Comparison of ENCODE assay signal across 8 cellular contexts in the genomic region with DNA sequence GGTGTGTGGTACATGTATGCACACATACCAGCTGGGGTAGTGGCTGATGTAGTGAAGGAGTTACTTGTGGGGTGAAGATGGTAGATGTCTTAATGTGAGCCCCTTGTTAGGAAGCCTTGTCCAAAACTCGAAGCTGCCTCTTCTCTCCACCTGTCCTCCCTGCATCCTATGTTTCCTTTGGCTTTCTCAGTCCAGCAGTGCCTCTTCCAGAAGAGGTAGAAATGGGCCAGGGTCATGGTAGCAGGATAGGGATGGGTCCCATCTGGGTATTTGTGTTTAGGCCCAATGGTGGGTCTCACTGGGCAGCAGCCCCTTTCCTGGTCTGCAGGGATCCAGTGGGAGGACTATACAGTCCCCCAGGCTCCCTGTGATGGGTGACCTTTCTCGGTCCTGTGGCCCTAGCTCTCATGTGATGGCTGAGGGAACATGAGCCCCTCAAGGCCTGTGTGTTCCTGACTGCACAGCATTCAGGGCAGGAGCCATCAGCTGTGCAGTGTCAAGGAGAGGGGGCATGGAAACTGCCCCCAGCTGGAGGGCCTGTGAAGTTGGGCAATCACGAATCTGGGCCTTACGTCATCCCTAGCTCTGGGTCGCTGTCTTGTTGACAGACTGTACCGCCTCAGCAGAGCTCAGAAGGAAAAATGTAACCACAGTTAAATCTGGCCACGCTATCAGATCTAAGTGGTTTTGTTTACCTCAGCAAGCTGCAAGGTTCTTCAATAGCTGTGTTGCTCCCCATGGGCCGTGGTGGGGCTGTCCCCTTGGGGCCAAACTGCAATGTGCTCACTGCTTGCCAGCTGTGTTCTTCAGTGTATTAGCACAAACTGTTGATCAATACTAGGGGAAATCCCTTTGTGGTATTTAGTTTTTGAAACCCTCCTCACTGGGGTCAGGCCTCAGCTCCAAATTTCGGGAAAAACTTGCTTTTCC.
DNase-seq lines count a peak whose midpoint lies in the region; ATAC-seq and TF ChIP-seq lines count a peak whose summit lies in the region.

No MANE protein-coding gene starts in this region.

- H3K4me1 ChIP-seq in BLaER1 treated with 17β-estradiol and CSF1 and Interleukin-3, amounts not matched to agents 10 nM and 100 nM = peaks cover 29 to 74% (median 44%) of the 10 kb centered on the region in 10 experiments
- peaks cover 2% of the 10 kb centered on the region for H3K4me1 ChIP-seq in BE2C

- H3K9ac ChIP-seq in BLaER1 treated with 17β-estradiol and CSF1 and Interleukin-3, amounts not matched to agents 10 nM and 100 nM = peak overlapping the region in 9 of 11 experiments; percentile 38 to 85 (median 73); a peak in 17 of 22 replicates

- no peaks in the 10 kb centered on the region for H3K27me3 Mint-ChIP-seq in glutamatergic neuron (ENCODE audit: unreplicated experiment)

- peaks cover 0 to 9% (median 4%) of the 10 kb centered on the region in 11 experiments; a peak in 6 of 22 replicates for H3K9me3 ChIP-seq in BLaER1 treated with 17β-estradiol and CSF1 and Interleukin-3, amounts not matched to agents 10 nM and 100 nM (replicated peaks in 1 of 11)
- H3K9me3 ChIP-seq in BE2C = no peaks in the 10 kb centered on the region

- H3K4me2 ChIP-seq in BLaER1 treated with 17β-estradiol and CSF1 and Interleukin-3, amounts not matched to agents 10 nM and 100 nM = peak overlapping the region; percentile 64 to 86 (median 78)

- TF ChIP-seq CTCF in glutamatergic neuron (IDR thresholded peaks at IDR 0.05; ENCODE audit: partially characterized antibody, unreplicated experiment) (no peak), BE2C (IDR thresholded peaks at IDR 0.05; ENCODE audit: low read depth, low read length) (no peak)

- peak; percentile 77 for ATAC-seq in GM19372 (IDR thresholded peaks at IDR 0.05; ENCODE audit: low read depth, unreplicated experiment)

- H3K4me1 Mint-ChIP-seq in glutamatergic neuron (ENCODE audit: low read depth, unreplicated experiment) = peaks cover 12% of the 10 kb centered on the region

- peaks cover 5% of the 10 kb centered on the region for H3K36me3 Mint-ChIP-seq in glutamatergic neuron (ENCODE audit: unreplicated experiment)

- H3K9me3 Mint-ChIP-seq in glutamatergic neuron (ENCODE audit: unreplicated experiment) = peaks cover 4% of the 10 kb centered on the region

- DNase-seq in NCI-H2171 treated with DMSO at 0.1 percent for 48 hours (lab: John Stamatoyannopoulos, UW) = peak; percentile 70
- peak; percentile 67 for DNase-seq in glutamatergic neuron
- no peak for DNase-seq in NCI-H526 treated with DMSO at 0.1 percent for 48 hours (lab: John Stamatoyannopoulos, UW)
- DNase-seq in DMS53 (lab: John Stamatoyannopoulos, UW) = no peak
- DNase-seq in BE2C = no peak
- no peak for DNase-seq in NCI-H446 (lab: John Stamatoyannopoulos, UW)

- no peaks in the 10 kb centered on the region for H3K27me3 ChIP-seq in BLaER1 treated with 17β-estradiol and CSF1 and Interleukin-3, amounts not matched to agents 10 nM and 100 nM
- no peaks in the 10 kb centered on the region for H3K27me3 ChIP-seq in BE2C

- H4K20me1 ChIP-seq in BLaER1 treated with 17β-estradiol and CSF1 and Interleukin-3, amounts not matched to agents 10 nM and 100 nM = no peaks in the 10 kb centered on the region

- H3K27ac ChIP-seq in BLaER1 treated with 17β-estradiol and CSF1 and Interleukin-3, amounts not matched to agents 10 nM and 100 nM = peak overlapping the region; percentile 15 to 98 (median 84); a peak in 20 of 22 replicates

- no peaks in the 10 kb centered on the region for H3K36me3 ChIP-seq in BLaER1 treated with 17β-estradiol and CSF1 and Interleukin-3, amounts not matched to agents 10 nM and 100 nM
- no peaks in the 10 kb centered on the region for H3K36me3 ChIP-seq in BE2C

- peak overlapping the region in 1 of 10 experiments; percentile 5; a peak in 1 of 20 replicates for H3K4me3 ChIP-seq in BLaER1 treated with 17β-estradiol and CSF1 and Interleukin-3, amounts not matched to agents 10 nM and 100 nM
- H3K4me3 ChIP-seq in BE2C (ENCODE audit: low read depth, low read length) = no peak overlapping the region

- H3K27ac Mint-ChIP-seq in glutamatergic neuron (ENCODE audit: unreplicated experiment) = peak overlapping the region; percentile 62

- no peak overlapping the region for H3K4me3 Mint-ChIP-seq in glutamatergic neuron (ENCODE audit: unreplicated experiment)

Comparison
In these comparisons a context has a peak if more than half of its experiments do, and no peak if none do; other contexts are left out.
1. DNase-seq: peak in NCI-H2171 treated with DMSO at 0.1 percent for 48 hours (single experiment) and glutamatergic neuron (single experiment); none in NCI-H526 treated with DMSO at 0.1 percent for 48 hours (single experiment), DMS53 (single experiment), BE2C (single experiment) and NCI-H446 (0 of 2).